Comparison of ENCODE assay signal across 7 cellular contexts in genomic region chr17:38750312-38751121, GRCh38. TPM values are rescaled to one million over a fixed set of nuclear protein-coding genes. Genes with fewer than 3 reads are reported as not detected.
DNase-seq lines count a peak whose midpoint lies in the region; ATAC-seq and TF ChIP-seq lines count a peak whose summit lies in the region.

No MANE protein-coding gene starts in this region.

- H3K4me1 Mint-ChIP-seq in type B pancreatic cell (ENCODE audit: unreplicated experiment) = peaks cover 32% of the 10 kb centered on the region

- peak overlapping the region; percentile 14 for H3K9ac ChIP-seq in adipocyte (ENCODE audit: low read length)

- H3K4me3 ChIP-seq in GM08714 (ENCODE audit: low read length) (peak overlapping the region; percentile 82), adipocyte (ENCODE audit: low read length) (peak overlapping the region; percentile 97)

- ATAC-seq in left colon = peak; percentile 27
- no peak for ATAC-seq in HG03378 (IDR thresholded peaks at IDR 0.05; ENCODE audit: unreplicated experiment)

- intact Hi-C loops in left colon (cut with DNase I, micrococcal nuclease) = no loop called here

- H3K36me3 Mint-ChIP-seq in type B pancreatic cell = peaks cover 10% of the 10 kb centered on the region

- H3K27me3 Mint-ChIP-seq in type B pancreatic cell = peaks cover 13% of the 10 kb centered on the region

- H3K27me3 ChIP-seq in adipocyte (replicated peaks; ENCODE audit: control insufficient read depth, insufficient read depth, low read length) = no peaks in the 10 kb centered on the region

- peak overlapping the region; percentile 99 for H3K4me3 Mint-ChIP-seq in type B pancreatic cell

- no peak for TF ChIP-seq CTCF in type B pancreatic cell (conservative IDR thresholded peaks at IDR 0.05)

- peak overlapping the region; percentile 90 for H3K27ac Mint-ChIP-seq in type B pancreatic cell

- H3K9me3 Mint-ChIP-seq in type B pancreatic cell = no peaks in the 10 kb centered on the region

- no peaks in the 10 kb centered on the region for H3K9me3 ChIP-seq in adipocyte (ENCODE audit: control insufficient read depth, low read length)

- DNase-seq in NCI-H146 treated with DMSO at 0.1 percent for 48 hours (lab: John Stamatoyannopoulos, UW; ENCODE audit: unreplicated experiment) (peak; percentile 62), adipocyte (ENCODE audit: low read depth) (peak; percentile 52), left colon (peak; percentile 34 to 38), type B pancreatic cell (ENCODE audit: extremely low spot score, unreplicated experiment) (no peak), HCEC 1CT (no peak)

- H3K36me3 ChIP-seq in adipocyte (ENCODE audit: control insufficient read depth, insufficient read depth, low read length, severe bottlenecking) = peaks cover 6% of the 10 kb centered on the region

- H3K4me1 ChIP-seq in adipocyte (ENCODE audit: control insufficient read depth, insufficient read depth, low read length) = peaks cover 47% of the 10 kb centered on the region

RNA-seq across cellular contexts. Expression of gene PSMB3, which starts 2.0 kb away (rescaled TPM):
- 100 to 1,000 TPM; 131 to 154 TPM for total RNA-seq in left colon
- total RNA-seq in type B pancreatic cell (ENCODE audit: low replicate concordance) = 149 and 152 TPM in 2 replicates

RNA-seq across cellular contexts. Expression of gene PCGF2, which starts 2.4 kb away (rescaled TPM):
- total RNA-seq in left colon = 10 to 100 TPM; 41.1 to 53.7 TPM
- 37.6 and 74.6 TPM in 2 replicates for total RNA-seq in type B pancreatic cell (ENCODE audit: low replicate concordance)

RNA-seq across cellular contexts. Expression of gene CISD3, which starts 20.4 kb away (rescaled TPM):
- total RNA-seq in left colon (10 to 100 TPM; 91.6 to 99.8 TPM), type B pancreatic cell (ENCODE audit: low replicate concordance) (12.8 and 15.6 TPM in 2 replicates)

RNA-seq across cellular contexts. Expression of gene MLLT6, which starts 45.4 kb away (rescaled TPM):
- total RNA-seq in left colon (10 to 100 TPM; 82.5 to 87.9 TPM), type B pancreatic cell (ENCODE audit: low replicate concordance) (122 and 130 TPM in 2 replicates)

RNA-seq across cellular contexts. Expression of gene PIP4K2B, which starts 48.8 kb away (rescaled TPM):
- total RNA-seq in left colon (10 to 100 TPM; 14.1 to 18.5 TPM), type B pancreatic cell (ENCODE audit: low replicate concordance) (37.0 and 72.6 TPM in 2 replicates)

Comparison
In these comparisons a context has a peak if more than half of its experiments do, and no peak if none do; other contexts are left out.
1. DNase-seq: peak in NCI-H146 treated with DMSO at 0.1 percent for 48 hours (single experiment), adipocyte (single experiment) and left colon (2 of 2); none in type B pancreatic cell (single experiment) and HCEC 1CT (single experiment).